In the genomic region with DNA sequence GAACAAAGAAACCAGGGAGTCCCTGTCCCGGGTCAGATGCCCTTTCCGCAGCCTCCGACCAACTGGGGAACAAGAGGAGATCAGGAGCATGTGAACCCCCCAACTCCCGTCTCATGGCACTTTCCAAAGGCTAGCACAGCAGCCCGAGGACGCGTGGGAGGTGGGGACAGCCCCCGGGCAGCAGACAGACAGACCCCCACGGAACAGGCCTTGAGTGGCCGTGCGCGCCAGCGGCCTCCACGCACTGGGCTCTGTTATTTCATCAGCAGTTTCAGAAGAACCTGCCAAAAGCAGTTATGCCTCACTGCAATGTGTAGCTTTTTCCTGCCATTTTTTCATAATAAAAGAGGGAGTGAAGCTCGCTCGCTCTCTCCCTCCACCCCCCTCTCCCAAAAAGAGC, we compare ENCODE assay signal across 7 cellular contexts.
A peak's percentile ranks its signal among the peaks of the same experiment; 100 is the strongest.
DNase-seq lines count a peak whose midpoint lies in the region; ATAC-seq and TF ChIP-seq lines count a peak whose summit lies in the region.

No MANE protein-coding gene starts in this region.

- H3K27me3 ChIP-seq in iPS-18a (ENCODE audit: control insufficient read depth, insufficient read depth, low read length), result peaks cover 21% of the 10 kb centered on the region

- H3K4me1 Mint-ChIP-seq in stimulated activated naive B cell treated with anti-CD40 and anti-IgM and Interleukin-4, amounts not matched to agents 10 μg/mL and 1 μg/mL and 100 μg/mL, for 72 hours, result peaks cover 4 to 17% of the 10 kb centered on the region in 2 donors

- in situ Hi-C loops in astrocyte of the cerebellum (cut with HindIII; ENCODE audit: low sequenced_read_pairs), result no loop called here

- H3K4me1 ChIP-seq in iPS-18a (ENCODE audit: control insufficient read depth, low read depth, low read length), result no peaks in the 10 kb centered on the region

- peak overlapping the region; percentile 63 to 69 for H3K4me3 Mint-ChIP-seq in stimulated activated naive B cell treated with anti-CD40 and anti-IgM and Interleukin-4, amounts not matched to agents 10 μg/mL and 1 μg/mL and 100 μg/mL, for 72 hours

- H3K27ac ChIP-seq in iPS-18a (ENCODE audit: low read length), result no peak overlapping the region

- peaks cover 36% of the 10 kb centered on the region in 2 donors for H3K27me3 Mint-ChIP-seq in stimulated activated naive B cell treated with anti-CD40 and anti-IgM and Interleukin-4, amounts not matched to agents 10 μg/mL and 1 μg/mL and 100 μg/mL, for 72 hours

- no peak overlapping the region for H3K27ac Mint-ChIP-seq in stimulated activated naive B cell treated with anti-CD40 and anti-IgM and Interleukin-4, amounts not matched to agents 10 μg/mL and 1 μg/mL and 100 μg/mL, for 72 hours

- H3K36me3 ChIP-seq in iPS-18a (ENCODE audit: control insufficient read depth, low read depth, low read length), result no peaks in the 10 kb centered on the region

- no peaks in the 10 kb centered on the region for H3K36me3 Mint-ChIP-seq in stimulated activated naive B cell treated with anti-CD40 and anti-IgM and Interleukin-4, amounts not matched to agents 10 μg/mL and 1 μg/mL and 100 μg/mL, for 72 hours

- no peaks in the 10 kb centered on the region for H3K9me3 Mint-ChIP-seq in stimulated activated naive B cell treated with anti-CD40 and anti-IgM and Interleukin-4, amounts not matched to agents 10 μg/mL and 1 μg/mL and 100 μg/mL, for 72 hours

- peak; percentile 17 for ATAC-seq in HG02759 (IDR thresholded peaks at IDR 0.05; ENCODE audit: unreplicated experiment)
- peak in 1 of 2 donors; percentile 16 for ATAC-seq in stimulated activated naive B cell treated with anti-CD40 and anti-IgM and Interleukin-4, amounts not matched to agents 10 μg/mL and 1 μg/mL and 100 μg/mL, for 72 hours (replicated peaks)

- H3K9me3 ChIP-seq in iPS-18a (ENCODE audit: control insufficient read depth, low read depth, low read length), result no peaks in the 10 kb centered on the region

- DNase-seq in astrocyte of the cerebellum (ENCODE audit: low read depth) (no peak), SHP77 treated with DMSO at 0.1 percent for 48 hours (lab: John Stamatoyannopoulos, UW) (no peak), NCI-H345 (lab: John Stamatoyannopoulos, UW) (no peak)
- DNase-seq in stimulated activated naive B cell treated with anti-CD40 and anti-IgM and Interleukin-4, amounts not matched to agents 10 μg/mL and 1 μg/mL and 100 μg/mL, for 72 hours, result no peak
- no peak for DNase-seq in activated CD4-positive, CD25-positive, alpha-beta regulatory T cell treated with anti-CD3 and anti-CD28 coated beads, Interleukin-2, amount 50 U/mL, for 72 hours

- TF ChIP-seq CTCF in astrocyte of the cerebellum (IDR thresholded peaks at IDR 0.05; ENCODE audit: low read depth, low read length, missing control alignments), result no peak

- H3K4me3 ChIP-seq in astrocyte of the cerebellum (ENCODE audit: low read depth, low read length), result peak overlapping the region; percentile 23
- H3K4me3 ChIP-seq in iPS-18a (ENCODE audit: low read length), result peak overlapping the region; percentile 44

- no peak overlapping the region for H3K9ac ChIP-seq in iPS-18a (ENCODE audit: low read length)
